Comparison of ENCODE assay signal across 7 cellular contexts in genomic region chr9:131676431-131676972, GRCh38.
A peak's percentile ranks its signal among the peaks of the same experiment; 100 is the strongest.
DNase-seq lines count a peak whose midpoint lies in the region; ATAC-seq, FAIRE-seq and TF ChIP-seq lines count a peak whose summit lies in the region.

No MANE protein-coding gene starts in this region.

- H3K4me3 ChIP-seq in SJSA1: no peak overlapping the region
- H3K4me3 ChIP-seq in H1 (ENCODE audit: extremely low read depth in 1 of 4, insufficient read depth in 2 of 4, low read depth in 3 of 4, low read length in 4 of 4): no peak overlapping the region

- H2AK5ac ChIP-seq in H9 (ENCODE audit: insufficient read length, low read length) (no peak overlapping the region), H1 (ENCODE audit: low read depth, low read length) (peak overlapping the region; percentile 66; the same call in 1 of the 2 replicates)

- CTCF ChIA-PET in H1 (lab: Charles Lee; ENCODE audit: partially characterized antibody): interaction anchor here (1.1 to 2.5 kb wide), 6 partner anchors 20 to 98 kb away, joined by 3 to 10 read pairs (median 4); partner anchors contain the start of gene RAPGEF1

- H2BK12ac ChIP-seq in H9 (ENCODE audit: insufficient read length, low read depth, low read length) (no peak overlapping the region), H1 (ENCODE audit: low read depth, low read length) (peak overlapping the region; percentile 95)

- no peak overlapping the region for H3T11ph ChIP-seq in H9 (ENCODE audit: low read length)

- no peak for TF ChIP-seq EP300 in H1 (IDR thresholded peaks at IDR 0.05; ENCODE audit: borderline replicate concordance in 1 of 2, low read depth in 2 of 2, low read length in 2 of 2)

- no peak for FAIRE-seq in H1 (lab: Jason Lieb, UNC)

- H3K14ac ChIP-seq in H9 (ENCODE audit: insufficient read depth, low read length) (no peak overlapping the region), H1 (ENCODE audit: insufficient read length) (no peak overlapping the region)

- H2BK15ac ChIP-seq in H9 (ENCODE audit: low read depth, low read length): 0 out of 2 replicates have a peak overlapping the region, but pooled peaks have one; percentile 17
- 0 out of 2 replicates have a peak overlapping the region, but pooled peaks have one; percentile 65 for H2BK15ac ChIP-seq in H1 (ENCODE audit: low read length)

- no peaks in the 10 kb centered on the region for H3K23me2 ChIP-seq in H9 (ENCODE audit: insufficient read length, low read depth, low read length, poor library complexity, severe bottlenecking)
- H3K23me2 ChIP-seq in H1 (ENCODE audit: low read depth, low read length): no peaks in the 10 kb centered on the region

- peaks cover 7% of the 10 kb centered on the region; the same call in 1 of the 2 replicates for H3K79me2 ChIP-seq in H9 (ENCODE audit: insufficient read depth, low read length)
- H3K79me2 ChIP-seq in H1 (ENCODE audit: control insufficient read depth in 1 of 2, insufficient read depth in 2 of 2, low read length in 2 of 2): peaks cover 0 to 72% of the 10 kb centered on the region in 2 experiments; a peak in 2 of 4 replicates

- H3K27me3 Mint-ChIP-seq in H9 (ENCODE audit: low read depth): peaks cover 1% of the 10 kb centered on the region; the same call in 1 of the 2 replicates

- H3K4me2 ChIP-seq in H9 (ENCODE audit: insufficient read depth, insufficient read length, low read length) (no peak overlapping the region), H1 (ENCODE audit: insufficient read depth in 1 of 2, low read depth in 2 of 2, low read length in 2 of 2) (peak overlapping the region; percentile 13 to 31; a peak in 3 of 4 replicates)

- DNase-seq in H9 (no peak), SJSA1 (ENCODE audit: low read depth in 1 of 2, low spot score in 2 of 2) (no peak), H1 (ENCODE audit: low read depth in 1 of 2, low spot score in 2 of 2) (no peak), hepatic stellate cell (ENCODE audit: low spot score) (no peak), NCI-H1092 (lab: John Stamatoyannopoulos, UW) (no peak)
- DNase-seq in stimulated activated effector memory CD8-positive, alpha-beta T cell treated with anti-CD3 and anti-CD28 coated beads, Interleukin-12 subunit alpha, Interleukin-12 subunit beta, amount 100 ng/mL, for 72 hours (ENCODE audit: low spot score in 2 of 2): no peak

- no CpG with 5 or more reads among the region's 6 CpGs for WGBS in H9 (ENCODE audit: extremely low coverage, insufficient read length, low lambda C conversion rate)
- 53% methylated on average over 6 of the region's 6 CpGs; no CpG with 5 or more reads in 1 of the 2 experiments for WGBS in H1 (ENCODE audit: extremely low coverage in 1 of 2, insufficient coverage in 1 of 2, insufficient read length in 1 of 2, insufficient replicate concordance in 2 of 2, low coverage in 1 of 2, low lambda C conversion rate in 2 of 2, missing lambda C conversion rate in 1 of 2), 2 experiments

- no peak overlapping the region for H3K4me3 Mint-ChIP-seq in H9
- peak overlapping the region; percentile 82 for H3K4me3 Mint-ChIP-seq in stimulated activated effector memory CD8-positive, alpha-beta T cell treated with anti-CD3 and anti-CD28 coated beads, Interleukin-12 subunit alpha, Interleukin-12 subunit beta, amount 100 ng/mL, for 72 hours

- no peaks in the 10 kb centered on the region for H3K27me3 ChIP-seq in H9 (ENCODE audit: insufficient read depth, low read length)
- no peaks in the 10 kb centered on the region for H3K27me3 ChIP-seq in SJSA1 (replicated peaks)
- no peaks in the 10 kb centered on the region for H3K27me3 ChIP-seq in H1 (replicated peaks in 1 of 4; ENCODE audit: control insufficient read depth in 3 of 4, extremely low read depth in 1 of 4, insufficient read depth in 3 of 4, low read length in 3 of 4)

- H4K20me1 ChIP-seq in H9 (ENCODE audit: control insufficient read depth, insufficient read depth, insufficient read length) (no peaks in the 10 kb centered on the region), H1 (replicated peaks in 1 of 2; ENCODE audit: control insufficient read depth in 1 of 2, insufficient read depth in 2 of 2, low read length in 2 of 2) (no peaks in the 10 kb centered on the region)

- H3K9me3 ChIP-seq in H9 (ENCODE audit: control insufficient read depth, low read depth, low read length) (no peaks in the 10 kb centered on the region), SJSA1 (replicated peaks) (no peaks in the 10 kb centered on the region), H1 (ENCODE audit: insufficient read depth in 2 of 2, low read depth in 1 of 2, low read length in 1 of 2) (peaks cover 0 to 2% of the 10 kb centered on the region in 2 experiments; a peak in 1 of 4 replicates)

- no peak for TF ChIP-seq RAD21 in H1 (IDR thresholded peaks at IDR 0.05 in 1 of 2, conservative IDR thresholded peaks at IDR 0.05 in 1 of 2; ENCODE audit: low read depth in 2 of 2, low read length in 2 of 2)

- no peaks in the 10 kb centered on the region for H3K79me1 ChIP-seq in H9 (ENCODE audit: insufficient read depth, low read depth, low read length, poor library complexity, severe bottlenecking)
- H3K79me1 ChIP-seq in H1 (ENCODE audit: low read depth, low read length): no peaks in the 10 kb centered on the region; the same call in 1 of the 2 replicates

- H3K9ac ChIP-seq in H9 (ENCODE audit: extremely low read depth, insufficient read length, low read length): no peak overlapping the region
- H3K9ac ChIP-seq in H1 (replicated peaks in 1 of 4; ENCODE audit: extremely low read depth in 1 of 4, low read depth in 3 of 4, low read length in 3 of 4): no peak overlapping the region

- TF ChIP-seq CTCF in H9 (conservative IDR thresholded peaks at IDR 0.05) (no peak), H1 (IDR thresholded peaks at IDR 0.05; ENCODE audit: control extremely low read depth in 1 of 3, insufficient read depth in 1 of 3, low read depth in 1 of 3, low read length in 3 of 3) (no peak)

- peaks cover 8 to 13% (median 13%) of the 10 kb centered on the region in 3 experiments for H3K36me3 Mint-ChIP-seq in H9 (ENCODE audit: insufficient read depth in 1 of 3, low read depth in 3 of 3)
- H3K36me3 Mint-ChIP-seq in stimulated activated effector memory CD8-positive, alpha-beta T cell treated with anti-CD3 and anti-CD28 coated beads, Interleukin-12 subunit alpha, Interleukin-12 subunit beta, amount 100 ng/mL, for 72 hours: peaks cover 28% of the 10 kb centered on the region

- no peak overlapping the region for H4K91ac ChIP-seq in H9 (ENCODE audit: insufficient read length, low read depth, low read length)
- H4K91ac ChIP-seq in H1 (replicated peaks; ENCODE audit: insufficient read length, low read length): peak overlapping the region; percentile 87

- H2AFZ ChIP-seq in H9 (ENCODE audit: low read length): no peak overlapping the region
- no peak overlapping the region for H2AFZ ChIP-seq in H1 (ENCODE audit: low read length)

- H3K18ac ChIP-seq in H9 (ENCODE audit: insufficient read length, low read depth, low read length) (no peak overlapping the region), H1 (ENCODE audit: extremely low read depth, low read length) (peak overlapping the region; percentile 62; the same call in 1 of the 2 replicates)

- no peak overlapping the region for H2BK20ac ChIP-seq in H9 (ENCODE audit: low read depth, low read length, poor library complexity, severe bottlenecking)
- peak overlapping the region; percentile 74 for H2BK20ac ChIP-seq in H1 (ENCODE audit: low read length)

- peak overlapping the region in 2 of 3 experiments; percentile 84 to 95; a peak in 3 of 7 replicates for H3K27ac Mint-ChIP-seq in H9
- peak overlapping the region; percentile 95 for H3K27ac Mint-ChIP-seq in stimulated activated effector memory CD8-positive, alpha-beta T cell treated with anti-CD3 and anti-CD28 coated beads, Interleukin-12 subunit alpha, Interleukin-12 subunit beta, amount 100 ng/mL, for 72 hours

- peaks cover 8 to 10% of the 10 kb centered on the region in 2 experiments; a peak in 3 of 5 replicates for H3K9me3 Mint-ChIP-seq in H9
- no peaks in the 10 kb centered on the region for H3K9me3 Mint-ChIP-seq in stimulated activated effector memory CD8-positive, alpha-beta T cell treated with anti-CD3 and anti-CD28 coated beads, Interleukin-12 subunit alpha, Interleukin-12 subunit beta, amount 100 ng/mL, for 72 hours

- TF ChIP-seq POLR2A in H1 (IDR thresholded peaks at IDR 0.05; ENCODE audit: control extremely low read depth in 1 of 2, low read depth in 2 of 2, low read length in 2 of 2): no peak

- H4K5ac ChIP-seq in H9 (ENCODE audit: insufficient read length, low read depth, low read length) (no peak overlapping the region), H1 (ENCODE audit: insufficient read length, low read depth, low read length) (peak overlapping the region; percentile 24)

- H3K4me1 ChIP-seq in H9 (ENCODE audit: insufficient read depth, low read length) (peaks cover 35% of the 10 kb centered on the region), SJSA1 (replicated peaks) (peaks cover 50% of the 10 kb centered on the region), H1 (replicated peaks in 1 of 4; ENCODE audit: control insufficient read depth in 3 of 4, insufficient read depth in 4 of 4, low read length in 3 of 4) (peaks cover 11 to 45% (median 27%) of the 10 kb centered on the region in 4 experiments)

- H3K27ac ChIP-seq in H9 (ENCODE audit: insufficient read length, low read depth, low read length): no peak overlapping the region
- peak overlapping the region; percentile 73 for H3K27ac ChIP-seq in SJSA1
- H3K27ac ChIP-seq in H1 (ENCODE audit: low read depth, low read length): no peak overlapping the region

- H3K23ac ChIP-seq in H9 (ENCODE audit: insufficient read length, low read depth, low read length) (no peak overlapping the region), H1 (ENCODE audit: insufficient read length) (no peak overlapping the region)

- H2BK120ac ChIP-seq in H9 (ENCODE audit: low read depth, low read length, poor library complexity, severe bottlenecking) (no peak overlapping the region), H1 (replicated peaks; ENCODE audit: low read depth, low read length) (peak overlapping the region; percentile 66)

- H4K8ac ChIP-seq in H9 (replicated peaks; ENCODE audit: insufficient read length, low read depth, low read length) (no peak overlapping the region), H1 (ENCODE audit: extremely low read depth, insufficient read depth, low read length) (no peak overlapping the region)

- peaks cover 88% of the 10 kb centered on the region in 2 experiments for H3K4me1 Mint-ChIP-seq in H9
- peaks cover 97% of the 10 kb centered on the region for H3K4me1 Mint-ChIP-seq in stimulated activated effector memory CD8-positive, alpha-beta T cell treated with anti-CD3 and anti-CD28 coated beads, Interleukin-12 subunit alpha, Interleukin-12 subunit beta, amount 100 ng/mL, for 72 hours

- no peak overlapping the region for H3K56ac ChIP-seq in H9 (ENCODE audit: insufficient read length, low read depth, low read length)
- H3K56ac ChIP-seq in H1 (replicated peaks; ENCODE audit: insufficient read length, low read depth, low read length): no peak overlapping the region

- POLR2A ChIA-PET in H1 (lab: Charles Lee; ENCODE audit: partially characterized antibody): interaction anchor here (0.8 to 1.1 kb wide), 2 partner anchors 12 to 22 kb away, joined by 3 to 4 read pairs; no protein-coding TSS in a partner anchor

- H2BK5ac ChIP-seq in H9 (ENCODE audit: insufficient read length, low read length) (no peak overlapping the region), H1 (ENCODE audit: low read depth, low read length) (peak overlapping the region; percentile 66; the same call in 1 of the 2 replicates)

- H3K4ac ChIP-seq in H9 (ENCODE audit: low read depth, low read length) (no peak overlapping the region), H1 (replicated peaks; ENCODE audit: insufficient read length, low read depth, low read length) (no peak overlapping the region)

- H3K36me3 ChIP-seq in SJSA1 (no peaks in the 10 kb centered on the region), H1 (ENCODE audit: control insufficient read depth in 2 of 4, insufficient read depth in 4 of 4, low read length in 3 of 4) (no peaks in the 10 kb centered on the region)

- ATAC-seq in stimulated activated effector memory CD8-positive, alpha-beta T cell treated with anti-CD3 and anti-CD28 coated beads, Interleukin-12 subunit alpha, Interleukin-12 subunit beta, amount 100 ng/mL, for 72 hours: peak; percentile 61
- no peak for ATAC-seq in GM19324 (IDR thresholded peaks at IDR 0.05; ENCODE audit: low FRiP score, unreplicated experiment)
